In genomic region chr2:218570850-218571249, GRCh38 we compare ENCODE assay signal across 1 cellular context.
TF ChIP-seq lines count a peak whose summit lies in the region.

No MANE protein-coding gene starts in this region.

TF ChIP-seq in GM12878, 131 proteins besides CTCF, POLR2A, EP300 and RAD21:
- TF ChIP-seq NR2C2 (IDR thresholded peaks at IDR 0.05; ENCODE audit: borderline replicate concordance, control insufficient read depth, insufficient read length, low read depth) (no peak), BMI1 (IDR thresholded peaks at IDR 0.05; ENCODE audit: borderline replicate concordance) (no peak), CREB1 (IDR thresholded peaks at IDR 0.05; ENCODE audit: low read depth) (0 out of 2 replicates have a peak, but pooled peaks have one; percentile 23), NFIC (IDR thresholded peaks at IDR 0.05; ENCODE audit: low read depth, low read length) (no peak), MTA3 (IDR thresholded peaks at IDR 0.05; ENCODE audit: borderline replicate concordance, low read length) (no peak)
